In the genomic region with DNA sequence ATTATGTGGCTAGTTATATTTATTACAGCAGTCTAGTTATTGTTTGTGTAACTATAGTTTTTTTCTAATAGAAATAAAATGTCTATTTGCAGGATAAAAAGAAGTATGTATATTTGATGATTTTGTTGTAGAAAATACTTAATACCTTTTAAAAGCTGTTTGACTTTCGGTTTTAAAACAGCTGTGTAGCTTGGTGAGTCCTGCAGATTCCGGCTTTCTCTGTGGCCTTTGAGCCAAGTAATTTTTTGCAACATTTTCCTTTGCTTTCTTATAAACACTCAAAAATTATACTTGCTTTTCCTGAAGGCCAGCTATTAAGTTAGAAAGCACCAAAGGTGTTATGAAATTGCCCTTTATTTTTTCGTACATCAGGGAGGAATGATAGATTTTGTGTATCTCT, we compare ENCODE assay signal across 9 cellular contexts.
A peak's percentile ranks its signal among the peaks of the same experiment; 100 is the strongest.
DNase-seq lines count a peak whose midpoint lies in the region; ATAC-seq and TF ChIP-seq lines count a peak whose summit lies in the region.
"Had no signal": no experiment of that assay in that cellular context is flagged by ENCODE, and none has a peak within 500 bp of the region (broad histone marks: within the 10 kb centered on the region; RNA-seq: fewer than 3 reads in every experiment).

No MANE protein-coding gene starts in this region.

- H3K4me3 Mint-ChIP-seq in activated T-cell treated with anti-CD3 and anti-CD28 coated beads, Interleukin-2, amount 50 U/mL, for 4 hours, result peak overlapping the region; percentile 90
- peak overlapping the region; percentile 80 for H3K4me3 Mint-ChIP-seq in activated CD8-positive, alpha-beta T cell treated with anti-CD3 and anti-CD28 coated beads for 36 hours

- H3K4me3 ChIP-seq in left lung (no peak overlapping the region), thyroid gland (replicated peaks in 1 of 3) (no peak overlapping the region)

- POLR2A ChIA-PET in activated CD8-positive, alpha-beta T cell treated with anti-CD3 and anti-CD28 coated beads for 36 hours (lab: Charles Lee), result no interaction called here

- TF ChIP-seq CTCF in activated CD8-positive, alpha-beta T cell treated with anti-CD3 and anti-CD28 coated beads for 36 hours (IDR thresholded peaks at IDR 0.05), result no peak
- no peak for TF ChIP-seq CTCF in left lung (IDR thresholded peaks at IDR 0.05)
- TF ChIP-seq CTCF in thyroid gland (IDR thresholded peaks at IDR 0.05), result no peak

- intact Hi-C loops in activated CD8-positive, alpha-beta T cell treated with anti-CD3 and anti-CD28 coated beads for 36 hours (cut with micrococcal nuclease), result loop anchor here (5.0 kb wide), 1 partner anchor 42 kb away; no protein-coding TSS in a partner anchor
- intact Hi-C loops in left lung (cut with DNase I), result loop anchor here in 1 of 2 donors (5.0 kb wide), 1 partner anchor 168 kb away; the partner anchor contains the start of gene SOCS2
- intact Hi-C loops in thyroid gland (cut with DNase I), result loop anchor here (5.0 kb wide), 1 partner anchor 168 kb away; the partner anchor contains the start of gene SOCS2
- intact Hi-C loops in posterior vena cava (cut with DNase I), result loop anchor here (10.0 kb wide), 2 partner anchors 166 to 236 kb away; partner anchors contain the start of gene SOCS2 (in 1 of the 2)

- no peaks in the 10 kb centered on the region for H3K36me3 Mint-ChIP-seq in activated T-cell treated with anti-CD3 and anti-CD28 coated beads, Interleukin-2, amount 50 U/mL, for 4 hours (ENCODE audit: insufficient read depth)
- no peaks in the 10 kb centered on the region for H3K36me3 Mint-ChIP-seq in activated CD8-positive, alpha-beta T cell treated with anti-CD3 and anti-CD28 coated beads for 36 hours (ENCODE audit: low read depth)

- H3K4me1 Mint-ChIP-seq in activated T-cell treated with anti-CD3 and anti-CD28 coated beads, Interleukin-2, amount 50 U/mL, for 4 hours (ENCODE audit: low read depth), result peaks cover 32% of the 10 kb centered on the region
- H3K4me1 Mint-ChIP-seq in activated CD8-positive, alpha-beta T cell treated with anti-CD3 and anti-CD28 coated beads for 36 hours (ENCODE audit: low read depth), result peaks cover 34% of the 10 kb centered on the region

- no peak for ATAC-seq in activated T-cell treated with anti-CD3 and anti-CD28 coated beads, Interleukin-2, amount 50 U/mL, for 4 hours
- no peak for ATAC-seq in activated CD8-positive, alpha-beta T cell treated with anti-CD3 and anti-CD28 coated beads for 36 hours
- ATAC-seq in left lung, result no peak

- TF ChIP-seq POLR2A in thyroid gland (IDR thresholded peaks at IDR 0.05), result no peak

- peaks cover 10 to 42% of the 10 kb centered on the region in 2 donors for H3K4me1 ChIP-seq in left lung
- H3K4me1 ChIP-seq in thyroid gland, result peaks cover 18 to 27% of the 10 kb centered on the region in 2 donors

- no peak overlapping the region for H3K27ac Mint-ChIP-seq in activated CD8-positive, alpha-beta T cell treated with anti-CD3 and anti-CD28 coated beads for 36 hours

- no peak for DNase-seq in activated T-cell treated with anti-CD3 and anti-CD28 coated beads, Interleukin-2, amount 50 U/mL, for 4 hours
- DNase-seq in activated T-cell treated with anti-CD3 and anti-CD28 coated beads for 4 hours, result no peak
- no peak for DNase-seq in activated CD8-positive, alpha-beta T cell treated with anti-CD3 and anti-CD28 coated beads for 36 hours
- DNase-seq in left lung, result no peak
- no peak for DNase-seq in thyroid gland
- no peak for DNase-seq in posterior vena cava (ENCODE audit: low spot score)
- DNase-seq in GF-D8 (lab: John Stamatoyannopoulos, UW), result no peak
- DNase-seq in HPDE6-E6E7 (ENCODE audit: extremely low spot score), result no peak
- DNase-seq: NCI-H82 had no signal

- CTCF ChIA-PET in activated CD8-positive, alpha-beta T cell treated with anti-CD3 and anti-CD28 coated beads for 36 hours (lab: Charles Lee), result interaction anchor here (1.6 to 5.3 kb wide), 5 partner anchors 13 to 361 kb away, joined by 4 to 33 read pairs (median 9); no protein-coding TSS in a partner anchor

- H3K36me3 ChIP-seq in left lung, result no peaks in the 10 kb centered on the region
- no peaks in the 10 kb centered on the region for H3K36me3 ChIP-seq in thyroid gland

- WGBS in thyroid gland, 2 donors, result 62 to 67% methylated on average over 3 of the region's 3 CpGs

- no peaks in the 10 kb centered on the region for H3K9me3 Mint-ChIP-seq in activated T-cell treated with anti-CD3 and anti-CD28 coated beads, Interleukin-2, amount 50 U/mL, for 4 hours
- H3K9me3 Mint-ChIP-seq in activated CD8-positive, alpha-beta T cell treated with anti-CD3 and anti-CD28 coated beads for 36 hours, result no peaks in the 10 kb centered on the region

- H3K27ac ChIP-seq in left lung, result peak overlapping the region; percentile 90 to 94
- H3K27ac ChIP-seq in thyroid gland, result peak overlapping the region; percentile 90 to 98 (median 93)

- no peaks in the 10 kb centered on the region for H3K27me3 Mint-ChIP-seq in activated T-cell treated with anti-CD3 and anti-CD28 coated beads, Interleukin-2, amount 50 U/mL, for 4 hours (ENCODE audit: low read depth)
- H3K27me3 Mint-ChIP-seq in activated CD8-positive, alpha-beta T cell treated with anti-CD3 and anti-CD28 coated beads for 36 hours, result no peaks in the 10 kb centered on the region

- H3K9me3 ChIP-seq in left lung (no peaks in the 10 kb centered on the region), thyroid gland (no peaks in the 10 kb centered on the region)

- H3K27me3 ChIP-seq in left lung (no peaks in the 10 kb centered on the region), thyroid gland (no peaks in the 10 kb centered on the region)
